31 cellular contexts compared by ENCODE assay signal in genomic region chr3:24142127-24142526, GRCh38.
"Had no signal": no experiment of that assay in that cellular context is flagged by ENCODE, and none has a peak within 500 bp of the region (broad histone marks: within the 10 kb centered on the region; RNA-seq: fewer than 3 reads in every experiment).

No MANE protein-coding gene starts in this region.

- H3K4me2 ChIP-seq: KMS-11 had no signal

- FAIRE-seq: RCC 7860 had no signal

- DNase-seq: activated CD4-positive, alpha-beta memory T cell treated with anti-CD3 and anti-CD28 coated beads, Interleukin-2, amount 10 ng/mL, durations not matched to agents 7 days and 5 days; activated CD4-positive, alpha-beta T cell treated with anti-CD3 and anti-CD28 coated beads for 1 hour; activated CD4-positive, alpha-beta T cell treated with anti-CD3 and anti-CD28 coated beads for 48 hours; activated CD4-positive, CD25-positive, alpha-beta regulatory T cell; activated CD8-positive, alpha-beta memory T cell treated with anti-CD3 and anti-CD28 coated beads for 24 hours; activated CD8-positive, alpha-beta memory T cell treated with anti-CD3 and anti-CD28 coated beads, Interleukin-2, amount 10 ng/mL, durations not matched to agents 7 days and 5 days; activated CD8-positive, alpha-beta memory T cell treated with anti-CD3 and anti-CD28 coated beads, Interleukin-2, amount 50 U/mL, for 48 hours; activated effector memory CD4-positive, alpha-beta T cell treated with Interleukin-2 at 50 U/mL for 16 hours; activated naive CD4-positive, alpha-beta T cell treated with anti-CD3 and anti-CD28 coated beads, Interleukin-2, amount 10 ng/mL, durations not matched to agents 7 days and 5 days; activated naive CD8-positive, alpha-beta T cell treated with anti-CD3 and anti-CD28 coated beads, Interleukin-2, amount 50 U/mL, for 24 hours; activated T-cell treated with anti-CD3 and anti-CD28 coated beads, Interleukin-2, amount 50 U/mL, for 48 hours; anterior cingulate cortex; brain microvascular endothelial cell; central memory CD4-positive, alpha-beta T cell; MM.1S; MV-4-11; NCI-H1092; NCI-H1436 treated with DMSO at 0.1 percent for 48 hours; NCI-H187; NCI-H2029 treated with DMSO at 0.1 percent for 48 hours; NCI-H345; NCI-H524 treated with DMSO at 0.1 percent for 48 hours; PC-3; Right ventricle myocardium superior; SW 1271; T-helper 1 cell; T-helper 2 cell; T-helper 9 cell; WERI-Rb-1 had no signal

- H3K9ac ChIP-seq: KMS-11 had no signal

- H3K27ac ChIP-seq: brain microvascular endothelial cell, KMS-11, WERI-Rb-1 had no signal

- H3K36me3 ChIP-seq: brain microvascular endothelial cell had no signal

- H3K27me3 ChIP-seq: brain microvascular endothelial cell had no signal

- ATAC-seq: activated CD8-positive, alpha-beta memory T cell treated with anti-CD3 and anti-CD28 coated beads, Interleukin-2, amount 10 ng/mL, durations not matched to agents 7 days and 5 days; activated naive CD8-positive, alpha-beta T cell treated with anti-CD3 and anti-CD28 coated beads, Interleukin-2, amount 50 U/mL, for 24 hours; PC-3 had no signal
